ENCODE assay signal across 11 cellular contexts in the genomic region with DNA sequence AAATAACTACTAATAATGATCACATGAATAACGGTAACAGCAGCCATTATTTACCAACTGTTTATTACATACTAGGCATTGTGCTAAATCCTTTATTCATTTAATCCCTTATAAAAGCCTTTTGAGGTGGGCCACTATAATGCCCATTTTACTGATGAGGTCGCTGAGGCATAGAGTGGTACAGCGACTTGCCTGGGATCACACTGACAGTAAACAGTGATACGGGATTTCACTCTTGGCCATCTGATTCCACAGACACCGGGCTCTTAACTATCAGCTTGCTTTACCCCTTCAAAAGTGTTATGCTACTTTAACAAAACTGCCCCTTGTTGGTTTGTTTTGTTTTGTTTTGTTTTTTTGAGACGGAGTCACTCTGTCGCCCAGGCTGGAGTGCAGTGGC. TPM values are rescaled to one million over a fixed set of nuclear protein-coding genes. Genes with fewer than 3 reads are reported as not detected.
DNase-seq lines count a peak whose midpoint lies in the region; ATAC-seq lines count a peak whose summit lies in the region.
"Had no signal": no experiment of that assay in that cellular context is flagged by ENCODE, and none has a peak within 500 bp of the region (broad histone marks: within the 10 kb centered on the region; RNA-seq: fewer than 3 reads in every experiment).

No MANE protein-coding gene starts in this region.

- peaks cover 34% of the 10 kb centered on the region for H3K36me3 Mint-ChIP-seq in activated T-helper 2 cell treated with anti-CD3 and anti-CD28 coated beads, Interferon-gamma antibody, Interleukin-2, Interleukin-4, amounts not matched to agents 10 μg/mL and 5 μg/mL and 100 μg/mL, durations not matched to agents 14 hours and 24 hours and 36 hours (ENCODE audit: low read depth)
- H3K36me3 Mint-ChIP-seq in naive thymus-derived CD4-positive, alpha-beta T cell: peaks cover 0 to 17% (median 4%) of the 10 kb centered on the region in 5 donors

- CTCF ChIA-PET in naive thymus-derived CD4-positive, alpha-beta T cell (lab: Charles Lee): no interaction called here

- no peak overlapping the region for H2AFZ ChIP-seq in ACC112 (ENCODE audit: low read length, unreplicated experiment)

- ATAC-seq in naive thymus-derived CD4-positive, alpha-beta T cell: no peak
- no peak for ATAC-seq in HG03565 (IDR thresholded peaks at IDR 0.05; ENCODE audit: unreplicated experiment)
- no peak for ATAC-seq in HG03025 (IDR thresholded peaks at IDR 0.05; ENCODE audit: low FRiP score, unreplicated experiment)
- ATAC-seq: left lobe of liver had no signal

- H3K79me2 ChIP-seq in ACC112 (ENCODE audit: control insufficient read depth, insufficient read depth, low read length, unreplicated experiment): peaks cover 54% of the 10 kb centered on the region

- intact Hi-C loops in activated T-helper 2 cell treated with anti-CD3 and anti-CD28 coated beads, Interferon-gamma antibody, Interleukin-2, Interleukin-4, amounts not matched to agents 10 μg/mL and 5 μg/mL and 100 μg/mL, durations not matched to agents 14 hours and 24 hours and 36 hours (cut with micrococcal nuclease): loop anchor here (5.0 kb wide), 3 partner anchors 100 to 585 kb away; no protein-coding TSS in a partner anchor
- intact Hi-C loops in naive thymus-derived CD4-positive, alpha-beta T cell (cut with micrococcal nuclease): loop anchor here (1.0 to 10.0 kb wide), 15 partner anchors 40 to 1638 kb away; a partner anchor contains a TSS

- H3K27ac Mint-ChIP-seq in activated T-helper 2 cell treated with anti-CD3 and anti-CD28 coated beads, Interferon-gamma antibody, Interleukin-2, Interleukin-4, amounts not matched to agents 10 μg/mL and 5 μg/mL and 100 μg/mL, durations not matched to agents 14 hours and 24 hours and 36 hours: peak overlapping the region; percentile 88
- peak overlapping the region; percentile 92 to 99 (median 97) for H3K27ac Mint-ChIP-seq in naive thymus-derived CD4-positive, alpha-beta T cell

- H3K27me3 ChIP-seq in ACC112 (ENCODE audit: insufficient read depth, low read length): no peaks in the 10 kb centered on the region
- no peaks in the 10 kb centered on the region for H3K27me3 ChIP-seq in naive thymus-derived CD4-positive, alpha-beta T cell (ENCODE audit: control insufficient read depth in 2 of 2, insufficient read depth in 2 of 2, low read length in 2 of 2)

- H3K36me3 ChIP-seq in ACC112 (ENCODE audit: insufficient read depth, low read length): peaks cover 18% of the 10 kb centered on the region
- peaks cover 0 to 3% (median 0%) of the 10 kb centered on the region in 3 experiments for H3K36me3 ChIP-seq in naive thymus-derived CD4-positive, alpha-beta T cell (ENCODE audit: control insufficient read depth in 2 of 3, insufficient read depth in 3 of 3, low read length in 3 of 3)

- H3K9me3 ChIP-seq in naive thymus-derived CD4-positive, alpha-beta T cell (ENCODE audit: control insufficient read depth in 2 of 3, low read length in 3 of 3): no peaks in the 10 kb centered on the region

- H3K27me3 Mint-ChIP-seq in activated T-helper 2 cell treated with anti-CD3 and anti-CD28 coated beads, Interferon-gamma antibody, Interleukin-2, Interleukin-4, amounts not matched to agents 10 μg/mL and 5 μg/mL and 100 μg/mL, durations not matched to agents 14 hours and 24 hours and 36 hours (ENCODE audit: low read depth): no peaks in the 10 kb centered on the region
- H3K27me3 Mint-ChIP-seq in naive thymus-derived CD4-positive, alpha-beta T cell: no peaks in the 10 kb centered on the region

- peaks cover 20% of the 10 kb centered on the region for H3K4me1 ChIP-seq in ACC112 (ENCODE audit: control insufficient read depth, insufficient read depth, low read length, unreplicated experiment)
- peaks cover 38 to 50% of the 10 kb centered on the region in 2 donors for H3K4me1 ChIP-seq in naive thymus-derived CD4-positive, alpha-beta T cell (ENCODE audit: control insufficient read depth in 2 of 2, insufficient read depth in 2 of 2, low read length in 2 of 2)

- peak; percentile 2 for DNase-seq in G401 (ENCODE audit: low spot score)
- DNase-seq in activated T-helper 2 cell treated with anti-CD3 and anti-CD28 coated beads, Interferon-gamma antibody, Interleukin-2, Interleukin-4, amounts not matched to agents 10 μg/mL and 5 μg/mL and 100 μg/mL, durations not matched to agents 14 hours and 24 hours and 36 hours (ENCODE audit: low spot score): no peak
- no peak for DNase-seq in naive thymus-derived CD4-positive, alpha-beta T cell
- no peak for DNase-seq in cerebellar nuclear complex (lab: John Stamatoyannopoulos, UW)
- DNase-seq in NAMALWA (ENCODE audit: low spot score): no peak
- DNase-seq: NCI-H2171 treated with DMSO at 0.1 percent for 48 hours, WERI-Rb-1 had no signal

- H3K4me1 Mint-ChIP-seq in activated T-helper 2 cell treated with anti-CD3 and anti-CD28 coated beads, Interferon-gamma antibody, Interleukin-2, Interleukin-4, amounts not matched to agents 10 μg/mL and 5 μg/mL and 100 μg/mL, durations not matched to agents 14 hours and 24 hours and 36 hours (ENCODE audit: low read depth): peaks cover 55% of the 10 kb centered on the region
- H3K4me1 Mint-ChIP-seq in naive thymus-derived CD4-positive, alpha-beta T cell: peaks cover 14 to 71% (median 57%) of the 10 kb centered on the region in 7 donors

- peak overlapping the region; percentile 44; the same call in 1 of the 2 replicates for H3K4me3 ChIP-seq in ACC112 (ENCODE audit: low read depth, low read length)
- peak overlapping the region; percentile 6 for H3K4me3 ChIP-seq in naive thymus-derived CD4-positive, alpha-beta T cell (ENCODE audit: low read length)

- POLR2A ChIA-PET in naive thymus-derived CD4-positive, alpha-beta T cell (lab: Charles Lee): interaction anchor here (0.6 to 3.5 kb wide), 4 partner anchors 48 to 344 kb away, joined by 3 to 18 read pairs (median 10); a partner anchor contains a TSS

- peak overlapping the region; percentile 53 for H3K4me3 Mint-ChIP-seq in activated T-helper 2 cell treated with anti-CD3 and anti-CD28 coated beads, Interferon-gamma antibody, Interleukin-2, Interleukin-4, amounts not matched to agents 10 μg/mL and 5 μg/mL and 100 μg/mL, durations not matched to agents 14 hours and 24 hours and 36 hours (ENCODE audit: low read depth)
- H3K4me3 Mint-ChIP-seq in naive thymus-derived CD4-positive, alpha-beta T cell: peak overlapping the region; percentile 53 to 82 (median 72)

- in situ Hi-C loops in G401 (cut with HindIII; ENCODE audit: low sequenced_read_pairs): no loop called here

- peak overlapping the region; percentile 84 for H3K27ac ChIP-seq in ACC112 (ENCODE audit: low read depth, low read length)
- peak overlapping the region; percentile 83 for H3K27ac ChIP-seq in naive thymus-derived CD4-positive, alpha-beta T cell (ENCODE audit: low read depth, low read length)
- H3K27ac ChIP-seq: WERI-Rb-1 had no signal

- no peaks in the 10 kb centered on the region for H3K9me3 Mint-ChIP-seq in activated T-helper 2 cell treated with anti-CD3 and anti-CD28 coated beads, Interferon-gamma antibody, Interleukin-2, Interleukin-4, amounts not matched to agents 10 μg/mL and 5 μg/mL and 100 μg/mL, durations not matched to agents 14 hours and 24 hours and 36 hours
- peaks cover 0 to 2% (median 0%) of the 10 kb centered on the region in 11 donors for H3K9me3 Mint-ChIP-seq in naive thymus-derived CD4-positive, alpha-beta T cell

RNA-seq across cellular contexts. Expression of a gene that starts 2.2 kb away (rescaled TPM):
- 7.4 and 9.9 TPM in 2 replicates for total RNA-seq in G401 (2014; rRNA removed; shearing (Covaris generic))
- 16.0 and 16.3 TPM in 2 replicates for total RNA-seq in activated T-helper 2 cell treated with anti-CD3 and anti-CD28 coated beads, Interferon-gamma antibody, Interleukin-2, Interleukin-4, amounts not matched to agents 10 μg/mL and 5 μg/mL and 100 μg/mL, durations not matched to agents 14 hours and 24 hours and 36 hours
- total RNA-seq in naive thymus-derived CD4-positive, alpha-beta T cell: 10 to 100 TPM; 17.3 to 24.7 (median 17.8) TPM
- polyA plus RNA-seq in naive thymus-derived CD4-positive, alpha-beta T cell: 10 to 100 TPM; 10.4 to 12.2 TPM
